ENCODE assay signal across 20 cellular contexts in the genomic region with DNA sequence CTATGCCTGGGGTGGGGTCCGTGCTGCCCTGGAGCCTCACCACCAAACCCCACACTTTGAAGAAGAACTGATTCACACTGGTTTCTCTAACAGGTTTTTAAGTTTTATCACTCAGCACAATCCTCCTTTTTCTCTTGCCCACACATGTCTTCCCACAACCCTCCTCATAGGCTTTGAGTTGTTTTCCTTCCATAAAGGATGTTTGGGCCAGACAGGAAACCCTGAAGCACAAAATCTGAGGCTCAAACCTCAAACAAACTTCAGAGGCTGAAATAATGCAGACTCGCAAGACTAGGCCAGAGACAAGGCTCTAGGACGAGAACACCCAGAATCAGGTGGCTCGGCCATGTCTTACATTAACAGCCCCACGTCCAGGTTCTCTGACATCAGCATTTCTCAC. TPM values are rescaled to one million over a fixed set of nuclear protein-coding genes. Genes with fewer than 3 reads are reported as not detected.
DNase-seq lines count a peak whose midpoint lies in the region; ATAC-seq and TF ChIP-seq lines count a peak whose summit lies in the region.
"Had no signal": no experiment of that assay in that cellular context is flagged by ENCODE, and none has a peak within 500 bp of the region (broad histone marks: within the 10 kb centered on the region; RNA-seq: fewer than 3 reads in every experiment).

No MANE protein-coding gene starts in this region.

- CTCF ChIA-PET in CD4-positive, alpha-beta T cell (lab: Charles Lee) = no interaction called here
- CTCF ChIA-PET in Calu3 (lab: Charles Lee) = no interaction called here
- CTCF ChIA-PET in mammary epithelial cell (lab: Charles Lee; ENCODE audit: low non-redundant PET) = no interaction called here

- H3K36me3 ChIP-seq in mammary epithelial cell (ENCODE audit: insufficient read depth, low read length) = peaks cover 54% of the 10 kb centered on the region

- no peak overlapping the region for H2AFZ ChIP-seq in mammary epithelial cell (ENCODE audit: low read depth, low read length)

- peak overlapping the region; percentile 16 for H3K4me3 Mint-ChIP-seq in CD4-positive, alpha-beta T cell
- peak overlapping the region; percentile 44 for H3K4me3 Mint-ChIP-seq in Calu3 (ENCODE audit: low read depth, unreplicated experiment)
- H3K4me3 Mint-ChIP-seq in nephron progenitor cell = no peak overlapping the region
- H3K4me3 Mint-ChIP-seq: activated CD4-positive, alpha-beta T cell treated with anti-CD3 and anti-CD28 coated beads, Interleukin-2, amount 10 ng/mL, durations not matched to agents 24 days and 14 days had no signal

- no peak for TF ChIP-seq CTCF in CD4-positive, alpha-beta T cell (IDR thresholded peaks at IDR 0.05)
- TF ChIP-seq CTCF in Calu3 (IDR thresholded peaks at IDR 0.05; ENCODE audit: unreplicated experiment) (no peak), mammary epithelial cell (conservative IDR thresholded peaks at IDR 0.05 in 1 of 2, IDR thresholded peaks at IDR 0.05 in 1 of 2; ENCODE audit: extremely low read depth in 1 of 2, insufficient read depth in 1 of 2, low read depth in 1 of 2, low read length in 2 of 2) (no peak), nephron progenitor cell (IDR thresholded peaks at IDR 0.05) (no peak)

- no peaks in the 10 kb centered on the region for H4K20me1 ChIP-seq in mammary epithelial cell (ENCODE audit: insufficient read depth, low read length)

- peaks cover 90% of the 10 kb centered on the region for H3K79me2 ChIP-seq in mammary epithelial cell (ENCODE audit: insufficient read depth, low read length)

- H3K9ac ChIP-seq in mammary epithelial cell (ENCODE audit: insufficient read depth, low read length) = peak overlapping the region; percentile 44
- H3K9ac ChIP-seq: KMS-11 had no signal

- peak overlapping the region; percentile 38 for H3K4me2 ChIP-seq in mammary epithelial cell (ENCODE audit: insufficient read depth, low read depth, low read length)
- H3K4me2 ChIP-seq: KMS-11 had no signal

- peak overlapping the region; percentile 72 for H3K27ac Mint-ChIP-seq in CD4-positive, alpha-beta T cell
- peak overlapping the region; percentile 92 for H3K27ac Mint-ChIP-seq in Calu3 (ENCODE audit: unreplicated experiment)
- peak overlapping the region; percentile 45 for H3K27ac Mint-ChIP-seq in nephron progenitor cell
- H3K27ac Mint-ChIP-seq: activated T-helper 2 cell treated with anti-CD3 and anti-CD28 coated beads, Interferon-gamma antibody, Interleukin-2, Interleukin-4, amounts not matched to agents 10 μg/mL and 5 μg/mL and 100 μg/mL, durations not matched to agents 14 hours and 24 hours and 36 hours had no signal

- no peaks in the 10 kb centered on the region for H3K9me3 Mint-ChIP-seq in CD4-positive, alpha-beta T cell
- H3K9me3 Mint-ChIP-seq in Calu3 (ENCODE audit: low read depth, unreplicated experiment) (no peaks in the 10 kb centered on the region), nephron progenitor cell (no peaks in the 10 kb centered on the region)
- H3K9me3 Mint-ChIP-seq: activated CD4-positive, alpha-beta T cell treated with anti-CD3 and anti-CD28 coated beads, Interleukin-2, amount 10 ng/mL, durations not matched to agents 24 days and 14 days; activated T-helper 2 cell treated with anti-CD3 and anti-CD28 coated beads, Interferon-gamma antibody, Interleukin-2, Interleukin-4, amounts not matched to agents 10 μg/mL and 5 μg/mL and 100 μg/mL, durations not matched to agents 14 hours and 24 hours and 36 hours had no signal

- H3K36me3 Mint-ChIP-seq in CD4-positive, alpha-beta T cell (ENCODE audit: low read depth) = peaks cover 100% of the 10 kb centered on the region
- H3K36me3 Mint-ChIP-seq in Calu3 (ENCODE audit: insufficient read depth, unreplicated experiment) (peaks cover 100% of the 10 kb centered on the region), nephron progenitor cell (ENCODE audit: low read depth) (peaks cover 72% of the 10 kb centered on the region)

- dilution Hi-C loops in mammary epithelial cell (cut with HindIII; ENCODE audit: low sequenced_read_pairs) = loop anchor here (5.0 kb wide), 1 partner anchor 188 kb away; no protein-coding TSS in a partner anchor

- H3K4me1 Mint-ChIP-seq in CD4-positive, alpha-beta T cell (ENCODE audit: low read depth) = peaks cover 50% of the 10 kb centered on the region
- H3K4me1 Mint-ChIP-seq in Calu3 (ENCODE audit: low read depth, unreplicated experiment) (peaks cover 88% of the 10 kb centered on the region), nephron progenitor cell (peaks cover 34% of the 10 kb centered on the region)

- in situ Hi-C loops in mammary epithelial cell (cut with MboI; ENCODE audit: low sequenced_read_pairs in 2 of 2) = loop anchor here (10.0 to 25.0 kb wide), 2 partner anchors 191 to 328 kb away; no protein-coding TSS in a partner anchor

- no peak overlapping the region for H3K27ac ChIP-seq in CD4-positive, alpha-beta T cell (ENCODE audit: low read depth, low read length)
- peak overlapping the region; percentile 52 for H3K27ac ChIP-seq in mammary epithelial cell (ENCODE audit: insufficient read depth, low read depth, low read length)
- H3K27ac ChIP-seq: coronary artery, KMS-11, left ventricle myocardium inferior, SK-N-MC had no signal

- 20% methylated on average over 5 of the region's 5 CpGs for WGBS in mammary epithelial cell (ENCODE audit: low coverage, missing lambda C conversion rate)

- H3K4me1 ChIP-seq in mammary epithelial cell (ENCODE audit: insufficient read depth, low read length) = peaks cover 67% of the 10 kb centered on the region
- H3K4me1 ChIP-seq: BE2C had no signal

- no peak for DNase-seq in CD4-positive, alpha-beta T cell
- DNase-seq in Calu3 = no peak
- no peak for DNase-seq in mammary epithelial cell
- no peak for DNase-seq in nephron progenitor cell
- DNase-seq in AG08395 (ENCODE audit: low spot score) = no peak
- DNase-seq: activated CD4-positive, alpha-beta T cell treated with anti-CD3 and anti-CD28 coated beads, Interleukin-2, amount 10 ng/mL, durations not matched to agents 24 days and 14 days; BE2C; DMS 273 treated with DMSO at 0.1 percent for 48 hours; GDM1; left ventricle myocardium inferior; NCI-H1092 treated with DMSO at 0.1 percent for 48 hours; NCI-H774; stimulated activated CD4-positive, alpha-beta T cell treated with anti-CD3 and anti-CD28 coated beads, Interleukin-4, amount 100 ng/mL, for 1 hour had no signal

- no TSS peak for BruUV-seq in Calu3 (replicated peaks; lab: Mats Ljungman, UMichigan)
- BruUV-seq in mammary epithelial cell (replicated peaks; lab: Mats Ljungman, UMichigan) = no TSS peak

- no peaks in the 10 kb centered on the region for H3K27me3 Mint-ChIP-seq in CD4-positive, alpha-beta T cell
- H3K27me3 Mint-ChIP-seq in Calu3 (ENCODE audit: unreplicated experiment) (no peaks in the 10 kb centered on the region), nephron progenitor cell (ENCODE audit: low read depth, poor library complexity) (no peaks in the 10 kb centered on the region)
- H3K27me3 Mint-ChIP-seq: activated CD4-positive, alpha-beta T cell treated with anti-CD3 and anti-CD28 coated beads, Interleukin-2, amount 10 ng/mL, durations not matched to agents 24 days and 14 days had no signal

- H3K9me3 ChIP-seq in CD4-positive, alpha-beta T cell (ENCODE audit: control insufficient read depth, low read length) = no peaks in the 10 kb centered on the region
- no peaks in the 10 kb centered on the region for H3K9me3 ChIP-seq in mammary epithelial cell (replicated peaks; ENCODE audit: insufficient read depth, low read length)
- H3K9me3 ChIP-seq: BE2C, left ventricle myocardium inferior had no signal

- no peak overlapping the region for H3K4me3 ChIP-seq in mammary epithelial cell (replicated peaks in 1 of 3; ENCODE audit: insufficient read depth in 1 of 3, low read depth in 2 of 3, low read length in 3 of 3)
- H3K4me3 ChIP-seq: coronary artery, GM12878, left ventricle myocardium inferior, SK-N-MC had no signal

- POLR2A ChIA-PET in CD4-positive, alpha-beta T cell (lab: Charles Lee) = interaction anchor here (1.1 kb wide), 1 partner anchor 12 kb away, joined by 3 read pairs; no protein-coding TSS in a partner anchor

- no peak for ATAC-seq in CD4-positive, alpha-beta T cell (ENCODE audit: poor library complexity)
- ATAC-seq in HG02852 (IDR thresholded peaks at IDR 0.05; ENCODE audit: unreplicated experiment) = no peak
- ATAC-seq in GM21723 (IDR thresholded peaks at IDR 0.05; ENCODE audit: unreplicated experiment) = no peak
- ATAC-seq: GM12878 had no signal

- intact Hi-C loops in CD4-positive, alpha-beta T cell (cut with DNase I, micrococcal nuclease) = no loop called here
- intact Hi-C loops in Calu3 (cut with micrococcal nuclease; ENCODE audit: unreplicated experiment) (no loop called here), mammary epithelial cell (cut with micrococcal nuclease) (loop anchor here (1.0 to 10.0 kb wide), 4 partner anchors 47 to 569 kb away; no protein-coding TSS in a partner anchor)

- no peaks in the 10 kb centered on the region for H3K27me3 ChIP-seq in CD4-positive, alpha-beta T cell (ENCODE audit: control insufficient read depth, insufficient read depth, low read length)
- no peaks in the 10 kb centered on the region for H3K27me3 ChIP-seq in mammary epithelial cell (ENCODE audit: insufficient read depth, low read length)
- H3K27me3 ChIP-seq: BE2C had no signal

RNA-seq across cellular contexts. Expression of gene EZR, which starts 35.3 kb away (rescaled TPM):
- total RNA-seq in CD4-positive, alpha-beta T cell = 100 to 1,000 TPM; 434 to 449 TPM
- 935 and 954 TPM in 2 replicates for total RNA-seq in Calu3 (2022)
- total RNA-seq in mammary epithelial cell = 100 to 1,000 TPM; 164 to 240 TPM
- 171 TPM for polyA plus RNA-seq in mammary epithelial cell
- 213 TPM for polyA minus RNA-seq in mammary epithelial cell
